1 cellular context compared by ENCODE assay signal in the genomic region with DNA sequence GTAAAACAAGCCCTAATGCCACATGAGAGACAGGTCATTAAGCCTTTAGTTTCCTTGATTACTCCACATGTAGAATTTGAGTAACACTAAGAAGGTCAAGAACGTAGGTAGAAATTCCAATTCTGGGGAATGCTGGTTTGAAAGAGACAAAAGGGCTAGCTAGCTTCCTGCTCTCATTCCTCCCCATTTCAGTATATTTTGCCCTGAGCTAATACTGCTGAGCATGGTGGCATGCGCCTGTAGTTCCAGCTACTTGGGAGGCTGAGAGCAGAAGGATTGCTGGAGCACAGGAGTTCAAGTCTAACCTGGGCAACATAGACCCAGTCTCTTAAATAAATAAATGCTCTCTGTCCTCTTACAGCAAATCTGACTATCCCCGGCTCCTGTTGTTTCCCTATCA.
A peak's percentile ranks its signal among the peaks of the same experiment; 100 is the strongest.
TF ChIP-seq lines count a peak whose summit lies in the region.

No MANE protein-coding gene starts in this region.

TF ChIP-seq in H1, 55 proteins besides CTCF, POLR2A, EP300 and RAD21:
- TF ChIP-seq BRCA1 (IDR thresholded peaks at IDR 0.05; ENCODE audit: low read depth, low read length) (no peak), POLR2AphosphoS5 (IDR thresholded peaks at IDR 0.05; ENCODE audit: low read depth, low read length) (peak; percentile 62)
